In genomic region chr4:38283724-38284123, GRCh38 we compare ENCODE assay signal across 19 cellular contexts.
"Had no signal": no experiment of that assay in that cellular context is flagged by ENCODE, and none has a peak within 500 bp of the region (broad histone marks: within the 10 kb centered on the region; RNA-seq: fewer than 3 reads in every experiment).

No MANE protein-coding gene starts in this region.

- H3K27ac Mint-ChIP-seq: activated naive CD4-positive, alpha-beta T cell treated with anti-CD3 and anti-CD28 coated beads, Interleukin-2, amount 50 U/mL, for 72 hours; naive thymus-derived CD4-positive, alpha-beta T cell; type B pancreatic cell had no signal

- H3K9me3 Mint-ChIP-seq: activated naive CD4-positive, alpha-beta T cell treated with anti-CD3 and anti-CD28 coated beads, Interleukin-2, amount 50 U/mL, for 72 hours; type B pancreatic cell had no signal

- DNase-seq: activated CD8-positive, alpha-beta memory T cell treated with anti-CD3 and anti-CD28 coated beads, Interleukin-2, amount 50 U/mL, for 4 hours; activated gamma-delta T cell treated with Interleukin-2 at 50 U/mL for 16 hours; activated T-cell treated with anti-CD3 and anti-CD28 coated beads, Interleukin-2, amount 50 U/mL, for 48 hours; amniotic stem cell; dermis blood vessel endothelial cell; effector memory CD4-positive, alpha-beta T cell; left cardiac atrium; mesendoderm; naive thymus-derived CD4-positive, alpha-beta T cell; ovary; psoas muscle; right cardiac atrium; T-helper 2 cell; testis; WERI-Rb-1 had no signal

- H3K27ac ChIP-seq: cardiac muscle cell, esophagus muscularis mucosa, ovary, psoas muscle, testis, WERI-Rb-1 had no signal

- H3K36me3 ChIP-seq: cardiac muscle cell, esophagus muscularis mucosa, ovary, WERI-Rb-1 had no signal

- H3K4me3 Mint-ChIP-seq: naive thymus-derived CD4-positive, alpha-beta T cell; type B pancreatic cell had no signal

- H3K36me3 Mint-ChIP-seq: activated naive CD4-positive, alpha-beta T cell treated with anti-CD3 and anti-CD28 coated beads, Interleukin-2, amount 50 U/mL, for 72 hours; naive thymus-derived CD4-positive, alpha-beta T cell had no signal

- ATAC-seq: left cardiac atrium; naive thymus-derived CD4-positive, alpha-beta T cell; psoas muscle; right cardiac atrium had no signal

- H3K4me3 ChIP-seq: cardiac muscle cell, esophagus muscularis mucosa, ovary, psoas muscle, testis had no signal

- H3K4me1 ChIP-seq: psoas muscle had no signal

- H3K27me3 ChIP-seq: cardiac muscle cell, esophagus muscularis mucosa, ovary, testis had no signal

- H3K27me3 Mint-ChIP-seq: type B pancreatic cell had no signal
